In the genomic region with DNA sequence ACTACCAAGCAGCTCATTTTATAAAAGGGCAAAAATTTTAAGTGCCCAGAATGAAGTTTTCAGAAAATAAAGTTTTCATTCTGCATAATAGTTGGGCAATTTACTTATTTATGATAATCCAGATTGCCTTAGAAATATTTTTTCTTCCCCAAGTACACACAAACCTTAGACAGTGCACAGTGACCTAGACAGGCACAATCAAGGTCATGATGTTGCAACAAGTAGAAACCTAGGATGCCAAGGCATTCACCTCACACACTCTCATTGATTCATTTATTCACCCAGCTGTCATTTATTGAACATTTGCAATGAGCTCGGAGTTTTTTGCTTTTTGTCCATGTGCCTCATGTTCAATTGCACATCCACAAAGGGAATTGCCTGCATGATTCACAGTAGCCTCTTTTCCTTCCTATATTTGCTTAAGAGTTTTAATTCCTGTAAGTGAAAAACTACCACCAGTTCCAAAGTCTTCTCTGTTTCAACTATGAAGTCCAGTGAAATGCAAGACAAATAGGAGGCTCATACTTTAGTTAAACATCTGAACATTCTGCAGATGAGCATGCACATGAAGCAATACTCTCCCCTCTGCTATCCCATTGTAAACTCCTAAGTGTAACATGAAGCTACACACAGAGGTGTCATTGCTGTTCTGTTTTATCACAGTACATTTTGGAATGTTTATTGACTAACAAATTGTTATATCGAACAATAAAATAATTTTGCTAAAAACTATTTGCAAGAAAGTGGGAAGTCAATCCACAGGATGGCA, we compare ENCODE assay signal across 34 cellular contexts.
"Had no signal": no experiment of that assay in that cellular context is flagged by ENCODE, and none has a peak within 500 bp of the region (broad histone marks: within the 10 kb centered on the region; RNA-seq: fewer than 3 reads in every experiment).

No MANE protein-coding gene starts in this region.

- DNase-seq: Karpas-422, Kasumi-1, MG63, MM.1S, MV-4-11, NCI-H1048, NCI-H1092, NCI-H1092 treated with DMSO at 0.1 percent for 48 hours, NCI-H1105, NCI-H1105 treated with DMSO at 0.1 percent for 48 hours, NCI-H1417, NCI-H1417 treated with DMSO at 0.1 percent for 48 hours, NCI-H1436, NCI-H1436 treated with DMSO at 0.1 percent for 48 hours, NCI-H146, NCI-H1694, NCI-H1694 treated with DMSO at 0.1 percent for 48 hours, NCI-H187, NCI-H187 treated with DMSO at 0.1 percent for 48 hours, NCI-H1930, NCI-H2029, NCI-H2029 treated with DMSO at 0.1 percent for 48 hours, NCI-H2081, NCI-H2081 treated with DMSO at 0.1 percent for 48 hours, NCI-H2107, NCI-H2171, NCI-H2171 treated with DMSO at 0.1 percent for 48 hours, NCI-H2227 treated with DMSO at 0.1 percent for 48 hours, NCI-H226, NCI-H345, NCI-H446, NCI-H446 treated with DMSO at 0.1 percent for 48 hours, NCI-H510A had no signal

- H3K9ac ChIP-seq: KMS-11 had no signal

- H3K9me3 ChIP-seq: MG63 had no signal

- H3K4me2 ChIP-seq: KMS-11 had no signal

- H3K27ac ChIP-seq: KMS-11 had no signal

- H3K4me3 ChIP-seq: MG63 had no signal

- H3K36me3 ChIP-seq: MG63 had no signal

- H3K27me3 ChIP-seq: MG63 had no signal
